Comparison of ENCODE assay signal across 1 cellular context in the genomic region with DNA sequence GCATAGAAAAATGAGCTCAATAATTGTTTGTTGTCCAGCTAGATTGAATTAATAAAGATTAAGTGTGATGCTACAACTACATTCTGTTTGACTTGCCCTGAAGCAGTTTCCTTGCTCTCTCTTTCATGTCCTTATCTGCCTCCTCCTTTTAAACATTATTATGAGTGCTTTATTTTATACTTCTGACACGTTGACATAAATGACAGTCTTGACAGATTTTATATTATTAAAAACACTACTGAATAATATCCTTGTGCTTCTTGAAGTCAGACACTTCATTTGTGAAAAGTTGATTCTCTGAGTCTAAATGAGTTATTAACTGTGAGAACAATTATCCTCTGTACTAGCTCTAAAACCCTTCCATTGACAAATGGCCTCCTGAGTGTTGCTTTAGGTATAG.
TF ChIP-seq lines count a peak whose summit lies in the region.

No MANE protein-coding gene starts in this region.

TF ChIP-seq in GM12878, 131 proteins besides CTCF, POLR2A, EP300 and RAD21 (continued from another document):
- TF ChIP-seq, protein P1, sequence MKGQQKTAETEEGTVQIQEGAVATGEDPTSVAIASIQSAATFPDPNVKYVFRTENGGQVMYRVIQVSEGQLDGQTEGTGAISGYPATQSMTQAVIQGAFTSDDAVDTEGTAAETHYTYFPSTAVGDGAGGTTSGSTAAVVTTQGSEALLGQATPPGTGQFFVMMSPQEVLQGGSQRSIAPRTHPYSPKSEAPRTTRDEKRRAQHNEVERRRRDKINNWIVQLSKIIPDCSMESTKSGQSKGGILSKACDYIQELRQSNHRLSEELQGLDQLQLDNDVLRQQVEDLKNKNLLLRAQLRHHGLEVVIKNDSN (IDR thresholded peaks at IDR 0.05; ENCODE audit: borderline replicate concordance, extremely low read length, insufficient read depth, low read depth, low read length): no peak
- no peak for TF ChIP-seq POLR2AphosphoS5 (IDR thresholded peaks at IDR 0.05; ENCODE audit: low read length)
- TF ChIP-seq TCF12 (IDR thresholded peaks at IDR 0.05; ENCODE audit: low read depth, low read length): no peak
- no peak for TF ChIP-seq NFIC (IDR thresholded peaks at IDR 0.05; ENCODE audit: low read depth, low read length)
- no peak for TF ChIP-seq TARDBP (IDR thresholded peaks at IDR 0.05; ENCODE audit: borderline replicate concordance)
- TF ChIP-seq GATAD2B (conservative IDR thresholded peaks at IDR 0.05; ENCODE audit: low read depth): no peak
- TF ChIP-seq BCL11A (IDR thresholded peaks at IDR 0.05; ENCODE audit: low read depth, low read length): no peak
- no peak for TF ChIP-seq ZNF274 (IDR thresholded peaks at IDR 0.05; ENCODE audit: insufficient read depth, insufficient read length)
